Comparison of ENCODE assay signal across 1 cellular context in the genomic region with DNA sequence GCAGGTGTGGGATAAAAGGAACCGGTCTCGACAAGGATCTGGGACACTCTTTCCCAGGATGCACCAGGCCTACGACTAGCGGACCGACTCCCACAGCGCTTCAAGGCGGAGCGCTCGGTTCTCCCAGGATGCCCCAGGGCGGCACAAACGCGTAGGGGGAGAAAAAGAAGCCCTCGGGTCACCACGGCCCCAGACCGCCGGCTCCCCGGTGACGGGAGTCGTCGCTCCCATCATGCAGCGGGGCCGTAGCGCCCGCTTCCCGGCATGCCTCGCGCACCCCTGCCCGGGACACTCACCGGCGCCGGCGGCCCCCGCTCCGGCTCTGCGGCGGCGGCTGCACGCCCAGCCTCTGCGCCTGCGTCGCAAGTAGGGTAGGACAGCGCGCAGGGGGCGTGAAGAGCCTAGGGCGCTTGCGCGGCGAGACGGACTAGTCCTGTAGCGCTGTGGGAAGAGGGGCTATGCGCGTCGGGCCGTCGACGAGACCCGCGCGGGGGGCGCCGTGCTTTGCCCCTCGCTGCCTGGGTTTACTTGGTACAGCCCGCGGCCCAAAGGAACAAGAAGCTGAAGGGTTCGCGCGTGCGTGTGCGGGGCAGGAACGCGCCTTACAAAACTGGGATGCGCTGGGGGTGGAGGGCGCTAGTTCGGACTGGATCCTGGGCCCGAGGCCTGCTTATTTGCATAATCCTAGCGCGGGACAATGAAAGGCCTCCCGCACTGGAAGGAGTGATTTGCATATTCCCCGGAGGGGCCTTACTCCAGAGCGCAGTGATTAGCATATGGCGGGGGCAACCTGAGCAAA.
TF ChIP-seq lines count a peak whose summit lies in the region.

A gene with protein sequence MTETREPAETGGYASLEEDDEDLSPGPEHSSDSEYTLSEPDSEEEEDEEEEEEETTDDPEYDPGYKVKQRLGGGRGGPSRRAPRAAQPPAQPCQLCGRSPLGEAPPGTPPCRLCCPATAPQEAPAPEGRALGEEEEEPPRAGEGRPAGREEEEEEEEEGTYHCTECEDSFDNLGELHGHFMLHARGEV (minus strand): TSS at position 368 of the 799 bp plus-strand sequence. CDS start 5,325 bp downstream, outside the sequence.

TF ChIP-seq in K562, 482 proteins besides CTCF, POLR2A, EP300 and RAD21 (continued from another document and continues in another):
- TF ChIP-seq, protein P1, sequence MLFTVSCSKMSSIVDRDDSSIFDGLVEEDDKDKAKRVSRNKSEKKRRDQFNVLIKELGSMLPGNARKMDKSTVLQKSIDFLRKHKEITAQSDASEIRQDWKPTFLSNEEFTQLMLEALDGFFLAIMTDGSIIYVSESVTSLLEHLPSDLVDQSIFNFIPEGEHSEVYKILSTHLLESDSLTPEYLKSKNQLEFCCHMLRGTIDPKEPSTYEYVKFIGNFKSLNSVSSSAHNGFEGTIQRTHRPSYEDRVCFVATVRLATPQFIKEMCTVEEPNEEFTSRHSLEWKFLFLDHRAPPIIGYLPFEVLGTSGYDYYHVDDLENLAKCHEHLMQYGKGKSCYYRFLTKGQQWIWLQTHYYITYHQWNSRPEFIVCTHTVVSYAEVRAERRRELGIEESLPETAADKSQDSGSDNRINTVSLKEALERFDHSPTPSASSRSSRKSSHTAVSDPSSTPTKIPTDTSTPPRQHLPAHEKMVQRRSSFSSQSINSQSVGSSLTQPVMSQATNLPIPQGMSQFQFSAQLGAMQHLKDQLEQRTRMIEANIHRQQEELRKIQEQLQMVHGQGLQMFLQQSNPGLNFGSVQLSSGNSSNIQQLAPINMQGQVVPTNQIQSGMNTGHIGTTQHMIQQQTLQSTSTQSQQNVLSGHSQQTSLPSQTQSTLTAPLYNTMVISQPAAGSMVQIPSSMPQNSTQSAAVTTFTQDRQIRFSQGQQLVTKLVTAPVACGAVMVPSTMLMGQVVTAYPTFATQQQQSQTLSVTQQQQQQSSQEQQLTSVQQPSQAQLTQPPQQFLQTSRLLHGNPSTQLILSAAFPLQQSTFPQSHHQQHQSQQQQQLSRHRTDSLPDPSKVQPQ (CRISPR knock-in tag; IDR thresholded peaks at IDR 0.05; ENCODE audit: borderline replicate concordance), result no peak
- TF ChIP-seq, protein P2, sequence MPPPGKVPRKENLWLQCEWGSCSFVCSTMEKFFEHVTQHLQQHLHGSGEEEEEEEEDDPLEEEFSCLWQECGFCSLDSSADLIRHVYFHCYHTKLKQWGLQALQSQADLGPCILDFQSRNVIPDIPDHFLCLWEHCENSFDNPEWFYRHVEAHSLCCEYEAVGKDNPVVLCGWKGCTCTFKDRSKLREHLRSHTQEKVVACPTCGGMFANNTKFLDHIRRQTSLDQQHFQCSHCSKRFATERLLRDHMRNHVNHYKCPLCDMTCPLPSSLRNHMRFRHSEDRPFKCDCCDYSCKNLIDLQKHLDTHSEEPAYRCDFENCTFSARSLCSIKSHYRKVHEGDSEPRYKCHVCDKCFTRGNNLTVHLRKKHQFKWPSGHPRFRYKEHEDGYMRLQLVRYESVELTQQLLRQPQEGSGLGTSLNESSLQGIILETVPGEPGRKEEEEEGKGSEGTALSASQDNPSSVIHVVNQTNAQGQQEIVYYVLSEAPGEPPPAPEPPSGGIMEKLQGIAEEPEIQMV (tag; conservative IDR thresholded peaks at IDR 0.05; ENCODE audit: low read depth), result peak; percentile 65; the same call in 1 of the 2 replicates
- peak; percentile 3; the same call in 1 of the 2 replicates for TF ChIP-seq ZNF764 (CRISPR knock-in tag; IDR thresholded peaks at IDR 0.05; ENCODE audit: low read depth)
- TF ChIP-seq TRIM28 (IDR thresholded peaks at IDR 0.05), result no peak
- TF ChIP-seq, protein P3, sequence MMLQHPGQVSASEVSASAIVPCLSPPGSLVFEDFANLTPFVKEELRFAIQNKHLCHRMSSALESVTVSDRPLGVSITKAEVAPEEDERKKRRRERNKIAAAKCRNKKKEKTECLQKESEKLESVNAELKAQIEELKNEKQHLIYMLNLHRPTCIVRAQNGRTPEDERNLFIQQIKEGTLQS (IDR thresholded peaks at IDR 0.05), result no peak
- TF ChIP-seq, protein P3 (CRISPR knock-in tag; conservative IDR thresholded peaks at IDR 0.05), result peak; percentile 21; the same call in 1 of the 2 replicates
- no peak for TF ChIP-seq MEF2D (tag; conservative IDR thresholded peaks at IDR 0.05; ENCODE audit: low read depth)
- TF ChIP-seq PHF21A (IDR thresholded peaks at IDR 0.05; ENCODE audit: borderline replicate concordance, low read depth), result peak; percentile 83
- no peak for TF ChIP-seq POLR3A (IDR thresholded peaks at IDR 0.05; ENCODE audit: borderline replicate concordance, extremely low read depth, insufficient read depth, insufficient read length)
- TF ChIP-seq ZNF77 (CRISPR knock-in tag; IDR thresholded peaks at IDR 0.05), result no peak
- no peak for TF ChIP-seq ZNF253 (CRISPR knock-in tag; conservative IDR thresholded peaks at IDR 0.05)
- no peak for TF ChIP-seq HDGF (IDR thresholded peaks at IDR 0.05)
- TF ChIP-seq BDP1 (IDR thresholded peaks at IDR 0.05; ENCODE audit: insufficient read depth, insufficient read length), result no peak
- TF ChIP-seq, protein P4, sequence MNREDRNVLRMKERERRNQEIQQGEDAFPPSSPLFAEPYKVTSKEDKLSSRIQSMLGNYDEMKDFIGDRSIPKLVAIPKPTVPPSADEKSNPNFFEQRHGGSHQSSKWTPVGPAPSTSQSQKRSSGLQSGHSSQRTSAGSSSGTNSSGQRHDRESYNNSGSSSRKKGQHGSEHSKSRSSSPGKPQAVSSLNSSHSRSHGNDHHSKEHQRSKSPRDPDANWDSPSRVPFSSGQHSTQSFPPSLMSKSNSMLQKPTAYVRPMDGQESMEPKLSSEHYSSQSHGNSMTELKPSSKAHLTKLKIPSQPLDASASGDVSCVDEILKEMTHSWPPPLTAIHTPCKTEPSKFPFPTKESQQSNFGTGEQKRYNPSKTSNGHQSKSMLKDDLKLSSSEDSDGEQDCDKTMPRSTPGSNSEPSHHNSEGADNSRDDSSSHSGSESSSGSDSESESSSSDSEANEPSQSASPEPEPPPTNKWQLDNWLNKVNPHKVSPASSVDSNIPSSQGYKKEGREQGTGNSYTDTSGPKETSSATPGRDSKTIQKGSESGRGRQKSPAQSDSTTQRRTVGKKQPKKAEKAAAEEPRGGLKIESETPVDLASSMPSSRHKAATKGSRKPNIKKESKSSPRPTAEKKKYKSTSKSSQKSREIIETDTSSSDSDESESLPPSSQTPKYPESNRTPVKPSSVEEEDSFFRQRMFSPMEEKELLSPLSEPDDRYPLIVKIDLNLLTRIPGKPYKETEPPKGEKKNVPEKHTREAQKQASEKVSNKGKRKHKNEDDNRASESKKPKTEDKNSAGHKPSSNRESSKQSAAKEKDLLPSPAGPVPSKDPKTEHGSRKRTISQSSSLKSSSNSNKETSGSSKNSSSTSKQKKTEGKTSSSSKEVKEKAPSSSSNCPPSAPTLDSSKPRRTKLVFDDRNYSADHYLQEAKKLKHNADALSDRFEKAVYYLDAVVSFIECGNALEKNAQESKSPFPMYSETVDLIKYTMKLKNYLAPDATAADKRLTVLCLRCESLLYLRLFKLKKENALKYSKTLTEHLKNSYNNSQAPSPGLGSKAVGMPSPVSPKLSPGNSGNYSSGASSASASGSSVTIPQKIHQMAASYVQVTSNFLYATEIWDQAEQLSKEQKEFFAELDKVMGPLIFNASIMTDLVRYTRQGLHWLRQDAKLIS (CRISPR knock-in tag; IDR thresholded peaks at IDR 0.05), result no peak; the same call in 1 of the 2 replicates
- TF ChIP-seq, protein P5, sequence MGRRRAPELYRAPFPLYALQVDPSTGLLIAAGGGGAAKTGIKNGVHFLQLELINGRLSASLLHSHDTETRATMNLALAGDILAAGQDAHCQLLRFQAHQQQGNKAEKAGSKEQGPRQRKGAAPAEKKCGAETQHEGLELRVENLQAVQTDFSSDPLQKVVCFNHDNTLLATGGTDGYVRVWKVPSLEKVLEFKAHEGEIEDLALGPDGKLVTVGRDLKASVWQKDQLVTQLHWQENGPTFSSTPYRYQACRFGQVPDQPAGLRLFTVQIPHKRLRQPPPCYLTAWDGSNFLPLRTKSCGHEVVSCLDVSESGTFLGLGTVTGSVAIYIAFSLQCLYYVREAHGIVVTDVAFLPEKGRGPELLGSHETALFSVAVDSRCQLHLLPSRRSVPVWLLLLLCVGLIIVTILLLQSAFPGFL (CRISPR knock-in tag; IDR thresholded peaks at IDR 0.05), result no peak
- 0 out of 2 replicates have a peak, but pooled peaks have one; percentile 4 for TF ChIP-seq ETV5 (CRISPR knock-in tag; IDR thresholded peaks at IDR 0.05; ENCODE audit: low read depth)
- no peak for TF ChIP-seq MECOM (CRISPR knock-in tag; IDR thresholded peaks at IDR 0.05)
- TF ChIP-seq, protein P6, sequence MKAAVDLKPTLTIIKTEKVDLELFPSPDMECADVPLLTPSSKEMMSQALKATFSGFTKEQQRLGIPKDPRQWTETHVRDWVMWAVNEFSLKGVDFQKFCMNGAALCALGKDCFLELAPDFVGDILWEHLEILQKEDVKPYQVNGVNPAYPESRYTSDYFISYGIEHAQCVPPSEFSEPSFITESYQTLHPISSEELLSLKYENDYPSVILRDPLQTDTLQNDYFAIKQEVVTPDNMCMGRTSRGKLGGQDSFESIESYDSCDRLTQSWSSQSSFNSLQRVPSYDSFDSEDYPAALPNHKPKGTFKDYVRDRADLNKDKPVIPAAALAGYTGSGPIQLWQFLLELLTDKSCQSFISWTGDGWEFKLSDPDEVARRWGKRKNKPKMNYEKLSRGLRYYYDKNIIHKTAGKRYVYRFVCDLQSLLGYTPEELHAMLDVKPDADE (conservative IDR thresholded peaks at IDR 0.05; ENCODE audit: control insufficient read depth, low read depth, low read length), result peak; percentile 53; the same call in 1 of the 2 replicates
- no peak for TF ChIP-seq NUFIP1 (IDR thresholded peaks at IDR 0.05; ENCODE audit: partially characterized antibody)
- TF ChIP-seq, protein P7, sequence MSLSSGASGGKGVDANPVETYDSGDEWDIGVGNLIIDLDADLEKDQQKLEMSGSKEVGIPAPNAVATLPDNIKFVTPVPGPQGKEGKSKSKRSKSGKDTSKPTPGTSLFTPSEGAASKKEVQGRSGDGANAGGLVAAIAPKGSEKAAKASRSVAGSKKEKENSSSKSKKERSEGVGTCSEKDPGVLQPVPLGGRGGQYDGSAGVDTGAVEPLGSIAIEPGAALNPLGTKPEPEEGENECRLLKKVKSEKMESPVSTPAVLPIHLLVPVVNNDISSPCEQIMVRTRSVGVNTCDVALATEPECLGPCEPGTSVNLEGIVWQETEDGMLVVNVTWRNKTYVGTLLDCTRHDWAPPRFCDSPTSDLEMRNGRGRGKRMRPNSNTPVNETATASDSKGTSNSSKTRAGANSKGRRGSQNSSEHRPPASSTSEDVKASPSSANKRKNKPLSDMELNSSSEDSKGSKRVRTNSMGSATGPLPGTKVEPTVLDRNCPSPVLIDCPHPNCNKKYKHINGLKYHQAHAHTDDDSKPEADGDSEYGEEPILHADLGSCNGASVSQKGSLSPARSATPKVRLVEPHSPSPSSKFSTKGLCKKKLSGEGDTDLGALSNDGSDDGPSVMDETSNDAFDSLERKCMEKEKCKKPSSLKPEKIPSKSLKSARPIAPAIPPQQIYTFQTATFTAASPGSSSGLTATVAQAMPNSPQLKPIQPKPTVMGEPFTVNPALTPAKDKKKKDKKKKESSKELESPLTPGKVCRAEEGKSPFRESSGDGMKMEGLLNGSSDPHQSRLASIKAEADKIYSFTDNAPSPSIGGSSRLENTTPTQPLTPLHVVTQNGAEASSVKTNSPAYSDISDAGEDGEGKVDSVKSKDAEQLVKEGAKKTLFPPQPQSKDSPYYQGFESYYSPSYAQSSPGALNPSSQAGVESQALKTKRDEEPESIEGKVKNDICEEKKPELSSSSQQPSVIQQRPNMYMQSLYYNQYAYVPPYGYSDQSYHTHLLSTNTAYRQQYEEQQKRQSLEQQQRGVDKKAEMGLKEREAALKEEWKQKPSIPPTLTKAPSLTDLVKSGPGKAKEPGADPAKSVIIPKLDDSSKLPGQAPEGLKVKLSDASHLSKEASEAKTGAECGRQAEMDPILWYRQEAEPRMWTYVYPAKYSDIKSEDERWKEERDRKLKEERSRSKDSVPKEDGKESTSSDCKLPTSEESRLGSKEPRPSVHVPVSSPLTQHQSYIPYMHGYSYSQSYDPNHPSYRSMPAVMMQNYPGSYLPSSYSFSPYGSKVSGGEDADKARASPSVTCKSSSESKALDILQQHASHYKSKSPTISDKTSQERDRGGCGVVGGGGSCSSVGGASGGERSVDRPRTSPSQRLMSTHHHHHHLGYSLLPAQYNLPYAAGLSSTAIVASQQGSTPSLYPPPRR (CRISPR knock-in tag; IDR thresholded peaks at IDR 0.05; ENCODE audit: borderline replicate concordance), result no peak
- TF ChIP-seq FOXJ3 (CRISPR knock-in tag; IDR thresholded peaks at IDR 0.05), result no peak
- TF ChIP-seq ZNF212 (CRISPR knock-in tag; IDR thresholded peaks at IDR 0.05), result no peak
- TF ChIP-seq ZNF124 (CRISPR knock-in tag; IDR thresholded peaks at IDR 0.05), result no peak
- TF ChIP-seq, protein P8, sequence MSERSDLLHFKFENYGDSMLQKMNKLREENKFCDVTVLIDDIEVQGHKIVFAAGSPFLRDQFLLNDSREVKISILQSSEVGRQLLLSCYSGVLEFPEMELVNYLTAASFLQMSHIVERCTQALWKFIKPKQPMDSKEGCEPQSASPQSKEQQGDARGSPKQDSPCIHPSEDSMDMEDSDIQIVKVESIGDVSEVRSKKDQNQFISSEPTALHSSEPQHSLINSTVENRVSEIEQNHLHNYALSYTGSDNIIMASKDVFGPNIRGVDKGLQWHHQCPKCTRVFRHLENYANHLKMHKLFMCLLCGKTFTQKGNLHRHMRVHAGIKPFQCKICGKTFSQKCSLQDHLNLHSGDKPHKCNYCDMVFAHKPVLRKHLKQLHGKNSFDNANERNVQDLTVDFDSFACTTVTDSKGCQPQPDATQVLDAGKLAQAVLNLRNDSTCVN (CRISPR knock-in tag; IDR thresholded peaks at IDR 0.05), result 0 out of 2 replicates have a peak, but pooled peaks have one; percentile 47
- TF ChIP-seq, protein P9, sequence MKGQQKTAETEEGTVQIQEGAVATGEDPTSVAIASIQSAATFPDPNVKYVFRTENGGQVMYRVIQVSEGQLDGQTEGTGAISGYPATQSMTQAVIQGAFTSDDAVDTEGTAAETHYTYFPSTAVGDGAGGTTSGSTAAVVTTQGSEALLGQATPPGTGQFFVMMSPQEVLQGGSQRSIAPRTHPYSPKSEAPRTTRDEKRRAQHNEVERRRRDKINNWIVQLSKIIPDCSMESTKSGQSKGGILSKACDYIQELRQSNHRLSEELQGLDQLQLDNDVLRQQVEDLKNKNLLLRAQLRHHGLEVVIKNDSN (CRISPR knock-in tag; IDR thresholded peaks at IDR 0.05), result no peak
- TF ChIP-seq NR2C1 (IDR thresholded peaks at IDR 0.05), result no peak
- no peak for TF ChIP-seq NR2C1 (tag; IDR thresholded peaks at IDR 0.05)
- TF ChIP-seq HLTF (IDR thresholded peaks at IDR 0.05), result no peak
- TF ChIP-seq ZNF311 (CRISPR knock-in tag; IDR thresholded peaks at IDR 0.05), result no peak
- TF ChIP-seq TOE1 (IDR thresholded peaks at IDR 0.05; ENCODE audit: borderline replicate concordance), result no peak
- no peak for TF ChIP-seq TOE1 (CRISPR knock-in tag; IDR thresholded peaks at IDR 0.05; ENCODE audit: borderline replicate concordance, low read depth)
- no peak for TF ChIP-seq ZC3H11A (IDR thresholded peaks at IDR 0.05; ENCODE audit: low read depth, low read length)
- TF ChIP-seq WHSC1 (IDR thresholded peaks at IDR 0.05; ENCODE audit: low read length), result no peak
